In genomic region chr13:75432045-75432444, GRCh38 we compare ENCODE assay signal across 2 cellular contexts.
TF ChIP-seq lines count a peak whose summit lies in the region.

No MANE protein-coding gene starts in this region.

TF ChIP-seq in GM23338, 12 proteins besides CTCF, POLR2A, EP300 and RAD21 (continued from another document):
- TF ChIP-seq ZNF331 (CRISPR knock-in tag; IDR thresholded peaks at IDR 0.05; ENCODE audit: low read depth) (no peak), POLR2AphosphoS5 (IDR thresholded peaks at IDR 0.05; ENCODE audit: low read depth) (no peak), REST (IDR thresholded peaks at IDR 0.05; ENCODE audit: unreplicated experiment) (no peak), STAT1 (IDR thresholded peaks at IDR 0.05; ENCODE audit: unreplicated experiment) (no peak), JUNB (IDR thresholded peaks at IDR 0.05; ENCODE audit: unreplicated experiment) (no peak), ETS1 (IDR thresholded peaks at IDR 0.05) (no peak), CREB1 (CRISPR knock-in tag; IDR thresholded peaks at IDR 0.05; ENCODE audit: low read depth) (no peak), EZH2 (IDR thresholded peaks at IDR 0.05; ENCODE audit: low read depth, unreplicated experiment) (no peak), EZH2phosphoT487 (IDR thresholded peaks at IDR 0.05; ENCODE audit: unreplicated experiment) (no peak), ZNF462 (CRISPR knock-in tag; IDR thresholded peaks at IDR 0.05) (no peak)
TF ChIP-seq in GM23338: peak in this region for 0.

TF ChIP-seq in GM12878, 131 proteins besides CTCF, POLR2A, EP300 and RAD21 (continued from another document):
- 0 out of 2 replicates have a peak, but pooled peaks have one; percentile 17 for TF ChIP-seq PML (IDR thresholded peaks at IDR 0.05; ENCODE audit: low read length)
